ENCODE assay signal across 20 cellular contexts in the genomic region with DNA sequence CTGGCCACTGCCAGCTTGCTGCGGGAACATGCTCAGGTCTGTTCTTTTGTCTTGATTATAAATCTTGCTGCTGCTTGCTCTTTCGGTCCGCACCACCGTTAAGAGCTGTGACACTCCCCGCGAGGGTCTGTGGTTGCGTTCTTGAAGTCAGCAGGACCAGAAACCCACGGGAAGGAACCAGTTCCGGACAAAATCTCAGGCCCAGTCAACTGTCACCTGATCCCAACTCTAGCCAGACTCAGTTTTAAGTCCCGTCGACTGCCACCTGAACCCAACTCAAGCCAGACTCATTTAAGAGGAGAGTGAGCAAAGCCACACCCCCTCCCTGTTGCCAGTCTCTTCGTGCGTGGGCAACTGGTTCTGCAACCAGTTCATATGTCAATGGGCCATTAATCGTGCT.
DNase-seq lines count a peak whose midpoint lies in the region; ATAC-seq and TF ChIP-seq lines count a peak whose summit lies in the region.
"Had no signal": no experiment of that assay in that cellular context is flagged by ENCODE, and none has a peak within 500 bp of the region (broad histone marks: within the 10 kb centered on the region; RNA-seq: fewer than 3 reads in every experiment).

No MANE protein-coding gene starts in this region.

- no peaks in the 10 kb centered on the region for H3K36me3 Mint-ChIP-seq in activated naive CD4-positive, alpha-beta T cell treated with anti-CD3 and anti-CD28 coated beads, Interleukin-2, amount 10 ng/mL, durations not matched to agents 7 days and 5 days
- no peaks in the 10 kb centered on the region for H3K36me3 Mint-ChIP-seq in activated CD4-positive, alpha-beta memory T cell treated with anti-CD3 and anti-CD28 coated beads, Interleukin-2, amount 10 ng/mL, durations not matched to agents 7 days and 5 days (ENCODE audit: low read depth)
- H3K36me3 Mint-ChIP-seq: CD4-positive, CD25-positive, alpha-beta regulatory T cell had no signal

- no peak overlapping the region for H3K4me3 ChIP-seq in tibial artery

- peaks cover 0 to under 1% (median 0%) of the 10 kb centered on the region in 3 donors for H3K9me3 ChIP-seq in tibial artery

- no peak overlapping the region for H3K27ac Mint-ChIP-seq in activated naive CD4-positive, alpha-beta T cell treated with anti-CD3 and anti-CD28 coated beads, Interleukin-2, amount 10 ng/mL, durations not matched to agents 7 days and 5 days
- no peak overlapping the region for H3K27ac Mint-ChIP-seq in activated CD4-positive, alpha-beta memory T cell treated with anti-CD3 and anti-CD28 coated beads, Interleukin-2, amount 10 ng/mL, durations not matched to agents 7 days and 5 days
- H3K27ac Mint-ChIP-seq: B cell; CD4-positive, CD25-positive, alpha-beta regulatory T cell had no signal

- no peak for ATAC-seq in left lobe of liver
- ATAC-seq: PC-3 had no signal

- CTCF ChIA-PET in activated naive CD4-positive, alpha-beta T cell treated with anti-CD3 and anti-CD28 coated beads, Interleukin-2, amount 10 ng/mL, durations not matched to agents 7 days and 5 days (lab: Charles Lee) = no interaction called here
- CTCF ChIA-PET in activated CD4-positive, alpha-beta memory T cell treated with anti-CD3 and anti-CD28 coated beads, Interleukin-2, amount 10 ng/mL, durations not matched to agents 7 days and 5 days (lab: Charles Lee) = no interaction called here

- H3K27me3 Mint-ChIP-seq in activated naive CD4-positive, alpha-beta T cell treated with anti-CD3 and anti-CD28 coated beads, Interleukin-2, amount 10 ng/mL, durations not matched to agents 7 days and 5 days = peaks cover 9% of the 10 kb centered on the region
- peaks cover 12% of the 10 kb centered on the region for H3K27me3 Mint-ChIP-seq in activated CD4-positive, alpha-beta memory T cell treated with anti-CD3 and anti-CD28 coated beads, Interleukin-2, amount 10 ng/mL, durations not matched to agents 7 days and 5 days

- no peaks in the 10 kb centered on the region for H3K4me1 ChIP-seq in tibial artery

- intact Hi-C loops in tibial artery (cut with DNase I; ENCODE audit: low total_unique reads) = no loop called here

- TF ChIP-seq CTCF in tibial artery (IDR thresholded peaks at IDR 0.05) = no peak

- POLR2A ChIA-PET in activated CD4-positive, alpha-beta memory T cell treated with anti-CD3 and anti-CD28 coated beads, Interleukin-2, amount 10 ng/mL, durations not matched to agents 7 days and 5 days (lab: Charles Lee) = no interaction called here

- H3K4me3 Mint-ChIP-seq in activated naive CD4-positive, alpha-beta T cell treated with anti-CD3 and anti-CD28 coated beads, Interleukin-2, amount 10 ng/mL, durations not matched to agents 7 days and 5 days = no peak overlapping the region
- no peak overlapping the region for H3K4me3 Mint-ChIP-seq in activated CD4-positive, alpha-beta memory T cell treated with anti-CD3 and anti-CD28 coated beads, Interleukin-2, amount 10 ng/mL, durations not matched to agents 7 days and 5 days
- H3K4me3 Mint-ChIP-seq: B cell; CD4-positive, CD25-positive, alpha-beta regulatory T cell had no signal

- H3K27ac ChIP-seq in tibial artery = no peak overlapping the region

- H3K4me1 Mint-ChIP-seq in activated naive CD4-positive, alpha-beta T cell treated with anti-CD3 and anti-CD28 coated beads, Interleukin-2, amount 10 ng/mL, durations not matched to agents 7 days and 5 days = no peaks in the 10 kb centered on the region
- H3K4me1 Mint-ChIP-seq in activated CD4-positive, alpha-beta memory T cell treated with anti-CD3 and anti-CD28 coated beads, Interleukin-2, amount 10 ng/mL, durations not matched to agents 7 days and 5 days = no peaks in the 10 kb centered on the region
- H3K4me1 Mint-ChIP-seq: B cell; CD4-positive, CD25-positive, alpha-beta regulatory T cell had no signal

- no peaks in the 10 kb centered on the region for H3K36me3 ChIP-seq in tibial artery

- H3K27me3 ChIP-seq in tibial artery = no peaks in the 10 kb centered on the region

- no peaks in the 10 kb centered on the region for H3K9me3 Mint-ChIP-seq in activated naive CD4-positive, alpha-beta T cell treated with anti-CD3 and anti-CD28 coated beads, Interleukin-2, amount 10 ng/mL, durations not matched to agents 7 days and 5 days
- H3K9me3 Mint-ChIP-seq in activated CD4-positive, alpha-beta memory T cell treated with anti-CD3 and anti-CD28 coated beads, Interleukin-2, amount 10 ng/mL, durations not matched to agents 7 days and 5 days = no peaks in the 10 kb centered on the region

- peak; percentile 10 for DNase-seq in activated naive CD4-positive, alpha-beta T cell treated with anti-CD3 and anti-CD28 coated beads, Interleukin-2, amount 10 ng/mL, durations not matched to agents 7 days and 5 days
- no peak for DNase-seq in activated naive CD4-positive, alpha-beta T cell treated with Interleukin-2 at 50 U/mL for 16 hours
- peak; percentile 3 for DNase-seq in activated CD4-positive, alpha-beta memory T cell treated with anti-CD3 and anti-CD28 coated beads, Interleukin-2, amount 10 ng/mL, durations not matched to agents 7 days and 5 days
- DNase-seq in left lobe of liver (ENCODE audit: low spot score) (peak; percentile 16), tibial artery (peak; percentile 6 to 54), DMS79 (lab: John Stamatoyannopoulos, UW) (no peak), putamen (ENCODE audit: low spot score) (no peak)
- no peak for DNase-seq in effector CD4-positive, alpha-beta T cell
- DNase-seq: CD4-positive, CD25-positive, alpha-beta regulatory T cell; DMS79 treated with DMSO at 0.1 percent for 48 hours; H7; Kasumi-1; NCI-H1417 treated with DMSO at 0.1 percent for 48 hours; NCI-H187 treated with DMSO at 0.1 percent for 48 hours; NCI-H2107; NCI-H446 treated with DMSO at 0.1 percent for 48 hours; NCI-H526 treated with DMSO at 0.1 percent for 48 hours; PC-3; Right ventricle myocardium superior had no signal

Comparison
In these comparisons a context has a peak if more than half of its experiments do, and no peak if none do; other contexts are left out.
1. DNase-seq: peak in activated naive CD4-positive, alpha-beta T cell treated with anti-CD3 and anti-CD28 coated beads, Interleukin-2, amount 10 ng/mL, durations not matched to agents 7 days and 5 days (single experiment), activated CD4-positive, alpha-beta memory T cell treated with anti-CD3 and anti-CD28 coated beads, Interleukin-2, amount 10 ng/mL, durations not matched to agents 7 days and 5 days (single experiment), left lobe of liver (single experiment) and tibial artery (2 of 2); none in activated naive CD4-positive, alpha-beta T cell treated with Interleukin-2 at 50 U/mL for 16 hours (single experiment), effector CD4-positive, alpha-beta T cell (single experiment), DMS79 (single experiment) and putamen (single experiment).